1 cellular context compared by ENCODE assay signal in genomic region chr10:3656214-3656613, GRCh38.
TF ChIP-seq lines count a peak whose summit lies in the region.

No MANE protein-coding gene starts in this region.

TF ChIP-seq in GM23338, 12 proteins besides CTCF, POLR2A, EP300 and RAD21 (continued from another document):
- no peak for TF ChIP-seq ETS1 (IDR thresholded peaks at IDR 0.05)
- TF ChIP-seq STAT1 (IDR thresholded peaks at IDR 0.05; ENCODE audit: unreplicated experiment): no peak
